ENCODE assay signal across 1 cellular context in genomic region chr3:4494807-4495200, GRCh38.
TF ChIP-seq lines count a peak whose summit lies in the region.

No MANE protein-coding gene starts in this region.

TF ChIP-seq in GM12878, 131 proteins besides CTCF, POLR2A, EP300 and RAD21 (continued from another document):
- TF ChIP-seq CEBPB (IDR thresholded peaks at IDR 0.05; ENCODE audit: borderline replicate concordance in 1 of 2, low read depth in 2 of 2, low read length in 2 of 2) (no peak), SPI1 (IDR thresholded peaks at IDR 0.05; ENCODE audit: borderline replicate concordance, insufficient read depth, low read depth, low read length) (peak; percentile 95), CREM (IDR thresholded peaks at IDR 0.05; ENCODE audit: low read depth) (0 out of 2 replicates have a peak, but pooled peaks have one; percentile 3), ZNF207 (IDR thresholded peaks at IDR 0.05; ENCODE audit: borderline replicate concordance) (no peak), FOXK2 (IDR thresholded peaks at IDR 0.05) (no peak), STAT1 (conservative IDR thresholded peaks at IDR 0.05) (no peak), PML (IDR thresholded peaks at IDR 0.05; ENCODE audit: low read length) (0 out of 2 replicates have a peak, but pooled peaks have one; percentile 21), NFIC (IDR thresholded peaks at IDR 0.05; ENCODE audit: low read depth, low read length) (0 out of 2 replicates have a peak, but pooled peaks have one; percentile 42)
